Comparison of ENCODE assay signal across 1 cellular context in genomic region chr5:95554647-95555548, GRCh38.
TF ChIP-seq lines count a peak whose summit lies in the region.

ARSK (plus strand) TSS chr5:95555101; CDS start chr5:95555279, 178 bp downstream.
SKIC3 (minus strand) TSS chr5:95554977; CDS start chr5:95547150, 7,827 bp downstream.

TF ChIP-seq in K562, 482 proteins besides CTCF, POLR2A, EP300 and RAD21 (continued from another document and continues in another):
- peak; percentile 67 for TF ChIP-seq ZBTB33 (CRISPR knock-in tag; IDR thresholded peaks at IDR 0.05)
- TF ChIP-seq HDAC3 (IDR thresholded peaks at IDR 0.05; ENCODE audit: borderline replicate concordance, partially characterized antibody): no peak
- TF ChIP-seq FOSL1 (tag; conservative IDR thresholded peaks at IDR 0.05): peak; percentile 44; the same call in 1 of the 2 replicates
- peak; percentile 88 for TF ChIP-seq CXXC5 (CRISPR knock-in tag; IDR thresholded peaks at IDR 0.05)
- TF ChIP-seq IRF1 (CRISPR knock-in tag; IDR thresholded peaks at IDR 0.05; ENCODE audit: borderline replicate concordance): peak; percentile 77; the same call in 1 of the 2 replicates
- peak; percentile 61; the same call in 1 of the 2 replicates for TF ChIP-seq ETS1 (conservative IDR thresholded peaks at IDR 0.05; ENCODE audit: control insufficient read depth, low read depth, low read length)
- TF ChIP-seq ZNF449 (CRISPR knock-in tag; IDR thresholded peaks at IDR 0.05): peak; percentile 10; the same call in 1 of the 2 replicates
- no peak for TF ChIP-seq CAMTA2 (CRISPR knock-in tag; conservative IDR thresholded peaks at IDR 0.05)
- peak; percentile 96 for TF ChIP-seq AFF4 (CRISPR knock-in tag; IDR thresholded peaks at IDR 0.05)
- TF ChIP-seq RBM34 (IDR thresholded peaks at IDR 0.05; ENCODE audit: borderline replicate concordance, insufficient read depth, low read length): no peak
- TF ChIP-seq ZNF695 (CRISPR knock-in tag; IDR thresholded peaks at IDR 0.05): 0 out of 2 replicates have a peak, but pooled peaks have one; percentile 33
- no peak for TF ChIP-seq U2AF1 (optimal IDR thresholded peaks at IDR 0.05; ENCODE audit: low read depth, low read length)
- peak; percentile 76 for TF ChIP-seq C11orf30 (IDR thresholded peaks at IDR 0.05; ENCODE audit: low read depth)
- TF ChIP-seq PHF8 (IDR thresholded peaks at IDR 0.05; ENCODE audit: borderline replicate concordance, low read length): peak; percentile 74; the same call in 1 of the 2 replicates
- peak; percentile 78 for TF ChIP-seq CTBP1 (IDR thresholded peaks at IDR 0.05; ENCODE audit: borderline replicate concordance)
- TF ChIP-seq ZNF253 (CRISPR knock-in tag; conservative IDR thresholded peaks at IDR 0.05): no peak
- TF ChIP-seq NR2C1 (IDR thresholded peaks at IDR 0.05): no peak
- 0 out of 2 replicates have a peak, but pooled peaks have one; percentile 25 for TF ChIP-seq NR2C1 (tag; IDR thresholded peaks at IDR 0.05)
- TF ChIP-seq PRPF4 (IDR thresholded peaks at IDR 0.05; ENCODE audit: insufficient read depth, low read depth, low read length, poor library complexity, severe bottlenecking): no peak
- TF ChIP-seq XRCC5 (IDR thresholded peaks at IDR 0.05; ENCODE audit: low read depth, low read length): peak; percentile 90; the same call in 1 of the 2 replicates
- no peak for TF ChIP-seq THRA (IDR thresholded peaks at IDR 0.05)
- no peak for TF ChIP-seq CBX8 (IDR thresholded peaks at IDR 0.05; ENCODE audit: borderline replicate concordance, extremely low read depth, low read depth, low read length, poor library complexity, severe bottlenecking)
- TF ChIP-seq ZKSCAN1 (IDR thresholded peaks at IDR 0.05; ENCODE audit: low read depth, low read length): 0 out of 2 replicates have a peak, but pooled peaks have one; percentile 23
- TF ChIP-seq USF1 (CRISPR knock-in tag; IDR thresholded peaks at IDR 0.05): peak; percentile 97
- 0 out of 2 replicates have a peak, but pooled peaks have one; percentile 11 for TF ChIP-seq ZNF707 (CRISPR knock-in tag; conservative IDR thresholded peaks at IDR 0.05)
- no peak for TF ChIP-seq ZNF76 (CRISPR knock-in tag; IDR thresholded peaks at IDR 0.05; ENCODE audit: borderline replicate concordance)
- no peak for TF ChIP-seq ZNF644 (tag; IDR thresholded peaks at IDR 0.05; ENCODE audit: low read depth)
- no peak for TF ChIP-seq STAT5B (CRISPR knock-in tag; IDR thresholded peaks at IDR 0.05)
- peak; percentile 57 for TF ChIP-seq NEUROD1 (IDR thresholded peaks at IDR 0.05; ENCODE audit: borderline replicate concordance, low read depth, low read length, partially characterized antibody)
- no peak for TF ChIP-seq FOXA1 (IDR thresholded peaks at IDR 0.05; ENCODE audit: borderline replicate concordance)
- TF ChIP-seq ZNF398 (CRISPR knock-in tag; IDR thresholded peaks at IDR 0.05): no peak
- 0 out of 2 replicates have a peak, but pooled peaks have one; percentile 32 for TF ChIP-seq HLTF (IDR thresholded peaks at IDR 0.05)
- TF ChIP-seq NCOA6 (IDR thresholded peaks at IDR 0.05): no peak
- TF ChIP-seq UBTF (IDR thresholded peaks at IDR 0.05; ENCODE audit: borderline replicate concordance in 1 of 2, low read depth in 2 of 2, low read length in 2 of 2): peak in 1 of 2 experiments; percentile 90; a peak in 2 of 4 replicates
- TF ChIP-seq CCNT2 (IDR thresholded peaks at IDR 0.05; ENCODE audit: borderline replicate concordance, extremely low read depth, insufficient read length, low read depth, low read length): peak; percentile 58
- no peak for TF ChIP-seq SNAPC5 (CRISPR knock-in tag; IDR thresholded peaks at IDR 0.05)
- peak; percentile 41; the same call in 1 of the 2 replicates for TF ChIP-seq JUND (IDR thresholded peaks at IDR 0.05; ENCODE audit: borderline replicate concordance, low read depth, low read length)
- TF ChIP-seq JUND (tag; IDR thresholded peaks at IDR 0.05; ENCODE audit: borderline replicate concordance, low read depth, low read length): peak; percentile 23; the same call in 1 of the 3 replicates
- no peak for TF ChIP-seq ZNF830 (CRISPR knock-in tag; IDR thresholded peaks at IDR 0.05)
- no peak for TF ChIP-seq COPS2 (conservative IDR thresholded peaks at IDR 0.05)
- peak; percentile 2 for TF ChIP-seq SMAD1 (IDR thresholded peaks at IDR 0.05; ENCODE audit: low read depth, low read length, partially characterized antibody)
- peak; percentile 78 for TF ChIP-seq TAF1 (IDR thresholded peaks at IDR 0.05; ENCODE audit: control insufficient read depth, extremely low read depth, insufficient read depth, low read length, severe bottlenecking)
- no peak for TF ChIP-seq ZNF668 (CRISPR knock-in tag; IDR thresholded peaks at IDR 0.05)
- TF ChIP-seq ZBTB26 (CRISPR knock-in tag; IDR thresholded peaks at IDR 0.05): 0 out of 2 replicates have a peak, but pooled peaks have one; percentile 5
- peak; percentile 74; the same call in 1 of the 2 replicates for TF ChIP-seq MXI1 (IDR thresholded peaks at IDR 0.05; ENCODE audit: low read depth, low read length)
- no peak for TF ChIP-seq ZNF778 (CRISPR knock-in tag; IDR thresholded peaks at IDR 0.05)
